8 cellular contexts compared by ENCODE assay signal in genomic region chr19:36054119-36054732, GRCh38. TPM values are rescaled to one million over a fixed set of nuclear protein-coding genes. Genes with fewer than 3 reads are reported as not detected.
DNase-seq lines count a peak whose midpoint lies in the region; TF ChIP-seq lines count a peak whose summit lies in the region.

THAP8 (minus strand) TSS chr19:36054285; CDS start chr19:36054217, 68 bp downstream.

- H3K9me3 Mint-ChIP-seq in nephron: no peaks in the 10 kb centered on the region
- no peaks in the 10 kb centered on the region for H3K9me3 Mint-ChIP-seq in stimulated activated naive CD8-positive, alpha-beta T cell treated with anti-CD3 and anti-CD28 coated beads, Interleukin-15, Interleukin-2, amounts not matched to agents 100 ng/mL and 50 ng/mL, for 24 hours

- POLR2A ChIA-PET in RWPE1 (lab: Yijun Ruan, JAX; ENCODE audit: low non-redundant PET): interaction anchor here (0.5 to 0.8 kb wide), 3 partner anchors 46 to 735 kb away, joined by 3 to 5 read pairs (median 3); partner anchors contain the start of gene SYNE4

- H3K27ac Mint-ChIP-seq in nephron: peak within 1 kb of the TSS; percentile 91 to 99 (median 97)
- peak within 1 kb of the TSS; percentile 95 for H3K27ac Mint-ChIP-seq in stimulated activated naive CD8-positive, alpha-beta T cell treated with anti-CD3 and anti-CD28 coated beads, Interleukin-15, Interleukin-2, amounts not matched to agents 100 ng/mL and 50 ng/mL, for 24 hours

- H3K4me1 Mint-ChIP-seq in nephron: peaks cover 41% of the 10 kb centered on the region
- H3K4me1 Mint-ChIP-seq in stimulated activated naive CD8-positive, alpha-beta T cell treated with anti-CD3 and anti-CD28 coated beads, Interleukin-15, Interleukin-2, amounts not matched to agents 100 ng/mL and 50 ng/mL, for 24 hours (ENCODE audit: low read depth): peaks cover 21% of the 10 kb centered on the region

- peak within 1 kb of the TSS; percentile 99 for H3K27ac ChIP-seq in RWPE1

- DNase-seq in ELR (ENCODE audit: low read depth) (peak; percentile 98), H4 (ENCODE audit: low spot score) (peak; percentile 100), LNCaP clone FGC (ENCODE audit: low read depth) (peak; percentile 98), RWPE1 (ENCODE audit: low spot score) (peak; percentile 99), fibroblast of the aortic adventitia (ENCODE audit: low read depth) (peak; percentile 99)
- peak; percentile 100 for DNase-seq in activated effector memory CD4-positive, alpha-beta T cell treated with Interleukin-2 at 50 U/mL for 16 hours

- H3K4me3 ChIP-seq in LNCaP clone FGC (ENCODE audit: low read depth, low read length) (peak within 1 kb of the TSS; percentile 84), fibroblast of the aortic adventitia (ENCODE audit: low read depth, low read length) (peak within 1 kb of the TSS; percentile 72)

- peak within 1 kb of the TSS; percentile 95 to 100 (median 96) for H3K4me3 Mint-ChIP-seq in nephron
- peak within 1 kb of the TSS; percentile 93 for H3K4me3 Mint-ChIP-seq in stimulated activated naive CD8-positive, alpha-beta T cell treated with anti-CD3 and anti-CD28 coated beads, Interleukin-15, Interleukin-2, amounts not matched to agents 100 ng/mL and 50 ng/mL, for 24 hours

- H3K27me3 Mint-ChIP-seq in nephron (ENCODE audit: low read depth): no peaks in the 10 kb centered on the region
- H3K27me3 Mint-ChIP-seq in stimulated activated naive CD8-positive, alpha-beta T cell treated with anti-CD3 and anti-CD28 coated beads, Interleukin-15, Interleukin-2, amounts not matched to agents 100 ng/mL and 50 ng/mL, for 24 hours: no peaks in the 10 kb centered on the region

- peaks cover 3% of the 10 kb centered on the region for H3K36me3 Mint-ChIP-seq in nephron (ENCODE audit: low read depth)
- peaks cover 11% of the 10 kb centered on the region for H3K36me3 Mint-ChIP-seq in stimulated activated naive CD8-positive, alpha-beta T cell treated with anti-CD3 and anti-CD28 coated beads, Interleukin-15, Interleukin-2, amounts not matched to agents 100 ng/mL and 50 ng/mL, for 24 hours (ENCODE audit: low read depth)

- CTCF ChIA-PET in RWPE1 (lab: Yijun Ruan, JAX): no interaction called here

- TF ChIP-seq CTCF in LNCaP clone FGC (IDR thresholded peaks at IDR 0.05; ENCODE audit: control insufficient read depth, extremely low read depth, insufficient read depth) (peak; percentile 45), RWPE1 (conservative IDR thresholded peaks at IDR 0.05; ENCODE audit: low read depth) (peak; percentile 37), fibroblast of the aortic adventitia (IDR thresholded peaks at IDR 0.05; ENCODE audit: insufficient read depth, low read length) (peak; percentile 61), nephron (IDR thresholded peaks at IDR 0.05; ENCODE audit: unreplicated experiment in 3 of 3) (peak; percentile 48 to 66 (median 61))

RNA-seq across cellular contexts. Expression of gene THAP8, which starts in this region (rescaled TPM):
- 1.9 and 6.3 TPM in 2 replicates for total RNA-seq in H4 (2014; rRNA removed; shearing (Covaris generic))
- 2.5 and 4.1 TPM in 2 replicates for total RNA-seq in fibroblast of the aortic adventitia (ENCODE audit: low replicate concordance)

Comparison
In these comparisons a context has a peak if more than half of its experiments do, and no peak if none do; other contexts are left out.
1. Peak in every context shown above with its lines: DNase-seq, H3K4me3 ChIP-seq and H3K27ac ChIP-seq.